Comparison of ENCODE assay signal across 16 cellular contexts in genomic region chr6:122810189-122810588, GRCh38. TPM values are rescaled to one million over a fixed set of nuclear protein-coding genes. Genes with fewer than 3 reads are reported as not detected.
DNase-seq lines count a peak whose midpoint lies in the region; ATAC-seq, FAIRE-seq and TF ChIP-seq lines count a peak whose summit lies in the region.
"Had no signal": no experiment of that assay in that cellular context is flagged by ENCODE, and none has a peak within 500 bp of the region (broad histone marks: within the 10 kb centered on the region; RNA-seq: fewer than 3 reads in every experiment).

No MANE protein-coding gene starts in this region.

- H3K9ac ChIP-seq in SK-N-MC (ENCODE audit: insufficient read length) (no peak overlapping the region), neural progenitor cell (no peak overlapping the region)
- H3K9ac ChIP-seq: BLaER1 had no signal

- POLR2A ChIA-PET in activated CD8-positive, alpha-beta T cell treated with anti-CD3 and anti-CD28 coated beads, Interleukin-2, amount 10 ng/mL, durations not matched to agents 7 days and 5 days (lab: Charles Lee), result no interaction called here

- H4K20me1 ChIP-seq in neural progenitor cell (ENCODE audit: low read depth), result no peaks in the 10 kb centered on the region
- H4K20me1 ChIP-seq: BLaER1 had no signal

- CTCF ChIA-PET in activated CD8-positive, alpha-beta T cell treated with anti-CD3 and anti-CD28 coated beads, Interleukin-2, amount 10 ng/mL, durations not matched to agents 7 days and 5 days (lab: Charles Lee), result no interaction called here

- no peak for TF ChIP-seq CTCF in neural progenitor cell (IDR thresholded peaks at IDR 0.05)

- no peaks in the 10 kb centered on the region for H3K27me3 Mint-ChIP-seq in neural progenitor cell (ENCODE audit: insufficient read depth, low read depth)
- H3K27me3 Mint-ChIP-seq in activated CD8-positive, alpha-beta T cell treated with anti-CD3 and anti-CD28 coated beads, Interleukin-2, amount 10 ng/mL, durations not matched to agents 7 days and 5 days (ENCODE audit: low read depth), result no peaks in the 10 kb centered on the region
- H3K27me3 Mint-ChIP-seq: CD8-positive, alpha-beta memory T cell had no signal

- no peaks in the 10 kb centered on the region for H3K79me2 ChIP-seq in neural progenitor cell (ENCODE audit: low read depth)

- DNase-seq in SK-N-MC (ENCODE audit: low read depth, low spot score), result no peak
- no peak for DNase-seq in neural progenitor cell (ENCODE audit: low spot score)
- no peak for DNase-seq in stimulated activated CD4-positive, alpha-beta T cell treated with anti-CD3 and anti-CD28 coated beads, Interleukin-2, amount 100 ng/mL, for 24 hours
- no peak for DNase-seq in activated CD8-positive, alpha-beta T cell treated with anti-CD3 and anti-CD28 coated beads, Interleukin-2, amount 10 ng/mL, durations not matched to agents 7 days and 5 days
- no peak for DNase-seq in urothelium cell line (ENCODE audit: low spot score)
- DNase-seq: Caco-2; CD8-positive, alpha-beta memory T cell; DND-41; GDM1 had no signal

- H3K4me2 ChIP-seq in neural progenitor cell, result no peak overlapping the region
- H3K4me2 ChIP-seq: A549, BLaER1 had no signal

- H3K4me3 ChIP-seq in SK-N-MC (no peak overlapping the region), neural progenitor cell (no peak overlapping the region)
- H3K4me3 ChIP-seq: A549, BLaER1 had no signal

- no peak overlapping the region for H3K4me3 Mint-ChIP-seq in neural progenitor cell
- H3K4me3 Mint-ChIP-seq in activated CD8-positive, alpha-beta T cell treated with anti-CD3 and anti-CD28 coated beads, Interleukin-2, amount 10 ng/mL, durations not matched to agents 7 days and 5 days, result no peak overlapping the region
- H3K4me3 Mint-ChIP-seq: CD8-positive, alpha-beta memory T cell had no signal

- H3K9me3 Mint-ChIP-seq in neural progenitor cell, result no peaks in the 10 kb centered on the region
- no peaks in the 10 kb centered on the region for H3K9me3 Mint-ChIP-seq in activated CD8-positive, alpha-beta T cell treated with anti-CD3 and anti-CD28 coated beads, Interleukin-2, amount 10 ng/mL, durations not matched to agents 7 days and 5 days (ENCODE audit: insufficient read depth)
- H3K9me3 Mint-ChIP-seq: CD8-positive, alpha-beta memory T cell had no signal

- no peak for FAIRE-seq in urothelium cell line (lab: Jason Lieb, UNC)
- FAIRE-seq: A549, GM12892, GM19239 had no signal

- H3K27me3 ChIP-seq in neural progenitor cell, result no peaks in the 10 kb centered on the region
- H3K27me3 ChIP-seq: BLaER1 had no signal

- no peak overlapping the region for H3K27ac Mint-ChIP-seq in neural progenitor cell
- no peak overlapping the region for H3K27ac Mint-ChIP-seq in activated CD8-positive, alpha-beta T cell treated with anti-CD3 and anti-CD28 coated beads, Interleukin-2, amount 10 ng/mL, durations not matched to agents 7 days and 5 days
- H3K27ac Mint-ChIP-seq: CD8-positive, alpha-beta memory T cell had no signal

- H3K36me3 ChIP-seq in SK-N-MC (ENCODE audit: insufficient read depth, low read length), result peaks cover 7% of the 10 kb centered on the region; the same call in 1 of the 2 replicates
- no peaks in the 10 kb centered on the region for H3K36me3 ChIP-seq in neural progenitor cell
- H3K36me3 ChIP-seq: BLaER1 had no signal

- peaks cover 5% of the 10 kb centered on the region for H3K36me3 Mint-ChIP-seq in neural progenitor cell
- H3K36me3 Mint-ChIP-seq in activated CD8-positive, alpha-beta T cell treated with anti-CD3 and anti-CD28 coated beads, Interleukin-2, amount 10 ng/mL, durations not matched to agents 7 days and 5 days (ENCODE audit: low read depth), result no peaks in the 10 kb centered on the region
- H3K36me3 Mint-ChIP-seq: CD8-positive, alpha-beta memory T cell had no signal

- no peaks in the 10 kb centered on the region for H3F3A ChIP-seq in neural progenitor cell (ENCODE audit: low read depth)

- peaks cover 5% of the 10 kb centered on the region for H3K4me1 ChIP-seq in neural progenitor cell
- H3K4me1 ChIP-seq: A549, BLaER1, Caco-2 had no signal

- no peaks in the 10 kb centered on the region; the same call in 1 of the 2 replicates for H3K9me3 ChIP-seq in SK-N-MC (ENCODE audit: low read depth, low read length)
- no peaks in the 10 kb centered on the region for H3K9me3 ChIP-seq in neural progenitor cell (ENCODE audit: low read depth)
- H3K9me3 ChIP-seq: A549, BLaER1, Caco-2 had no signal

- H3K27ac ChIP-seq in SK-N-MC (peak overlapping the region; percentile 11; the same call in 1 of the 2 replicates), neural progenitor cell (no peak overlapping the region)
- H3K27ac ChIP-seq: A549, BLaER1 had no signal

- H3K4me1 Mint-ChIP-seq in neural progenitor cell, result no peaks in the 10 kb centered on the region
- no peaks in the 10 kb centered on the region for H3K4me1 Mint-ChIP-seq in activated CD8-positive, alpha-beta T cell treated with anti-CD3 and anti-CD28 coated beads, Interleukin-2, amount 10 ng/mL, durations not matched to agents 7 days and 5 days (ENCODE audit: low read depth)
- H3K4me1 Mint-ChIP-seq: CD8-positive, alpha-beta memory T cell had no signal

- ATAC-seq in HG03354 (IDR thresholded peaks at IDR 0.05; ENCODE audit: poor library complexity, severe bottlenecking, unreplicated experiment), result peak; percentile 51
- ATAC-seq in activated CD8-positive, alpha-beta T cell treated with anti-CD3 and anti-CD28 coated beads, Interleukin-2, amount 10 ng/mL, durations not matched to agents 7 days and 5 days, result no peak
- ATAC-seq: A549 had no signal

- peak overlapping the region; percentile 20 for H2AFZ ChIP-seq in neural progenitor cell (replicated peaks)

RNA-seq across cellular contexts. Expression of gene SMPDL3A, which starts 21.1 kb away (rescaled TPM):
- 1.2 and 2.0 TPM in 2 replicates for total RNA-seq in neural progenitor cell (ENCODE audit: low replicate concordance)
- total RNA-seq in activated CD8-positive, alpha-beta T cell treated with anti-CD3 and anti-CD28 coated beads, Interleukin-2, amount 10 ng/mL, durations not matched to agents 7 days and 5 days, result not detected

RNA-seq across cellular contexts. Expression of gene FABP7, which starts 30.7 kb away (rescaled TPM):
- total RNA-seq in neural progenitor cell (ENCODE audit: low replicate concordance), result 37.3 and 58.2 TPM in 2 replicates
- total RNA-seq in activated CD8-positive, alpha-beta T cell treated with anti-CD3 and anti-CD28 coated beads, Interleukin-2, amount 10 ng/mL, durations not matched to agents 7 days and 5 days, result not detected
- total RNA-seq: Caco-2; CD8-positive, alpha-beta memory T cell; H4; HT-29 had no signal

Comparison
In these comparisons a context has a peak if more than half of its experiments do, and no peak if none do; other contexts are left out.
1. RNA of gene FABP7, which starts 30.7 kb away (total RNA-seq): 37.3 to 58.2 TPM in neural progenitor cell; not detected in activated CD8-positive, alpha-beta T cell treated with anti-CD3 and anti-CD28 coated beads, Interleukin-2, amount 10 ng/mL, durations not matched to agents 7 days and 5 days; every median in the first group is over 10 times any median in the second.